7 cellular contexts compared by ENCODE assay signal in the genomic region with DNA sequence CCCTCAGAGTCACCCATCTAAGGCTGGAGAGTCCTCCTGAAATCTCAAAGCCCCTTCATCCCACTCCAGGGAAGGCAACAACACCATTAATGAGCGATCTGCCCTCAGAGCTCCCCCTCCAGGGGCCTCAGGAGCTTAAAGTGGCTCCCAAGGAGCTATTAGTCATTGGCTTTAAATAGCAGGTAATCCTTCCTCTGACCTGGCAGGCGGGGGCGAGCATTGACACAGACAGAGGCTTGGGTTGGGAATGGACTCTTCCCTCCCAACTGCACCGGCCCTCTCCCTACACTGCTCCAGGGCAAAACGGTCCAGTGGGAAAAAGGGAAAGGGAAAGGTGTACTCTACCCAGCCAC. TPM values are rescaled to one million over a fixed set of nuclear protein-coding genes. Genes with fewer than 3 reads are reported as not detected.
DNase-seq lines count a peak whose midpoint lies in the region; ATAC-seq and TF ChIP-seq lines count a peak whose summit lies in the region.

No MANE protein-coding gene starts in this region.

- no peaks in the 10 kb centered on the region for H3K36me3 Mint-ChIP-seq in T-helper 17 cell (ENCODE audit: low read depth)
- H3K36me3 Mint-ChIP-seq in stimulated activated memory B cell treated with anti-CD40 and anti-IgM and Interleukin-4, amounts not matched to agents 10 μg/mL and 1 μg/mL and 100 μg/mL, for 72 hours, result no peaks in the 10 kb centered on the region

- H3K27ac Mint-ChIP-seq in T-helper 17 cell, result peak overlapping the region; percentile 85
- H3K27ac Mint-ChIP-seq in stimulated activated memory B cell treated with anti-CD40 and anti-IgM and Interleukin-4, amounts not matched to agents 10 μg/mL and 1 μg/mL and 100 μg/mL, for 72 hours, result peak overlapping the region; percentile 13

- H3K36me3 ChIP-seq in H7 (replicated peaks; ENCODE audit: control insufficient read depth, insufficient read depth, low read length) (peaks cover 42% of the 10 kb centered on the region), left ventricle myocardium inferior (peaks cover 32% of the 10 kb centered on the region)

- peak overlapping the region; percentile 97 for H3K4me3 Mint-ChIP-seq in T-helper 17 cell
- no peak overlapping the region for H3K4me3 Mint-ChIP-seq in stimulated activated memory B cell treated with anti-CD40 and anti-IgM and Interleukin-4, amounts not matched to agents 10 μg/mL and 1 μg/mL and 100 μg/mL, for 72 hours

- H3K9me3 ChIP-seq in T-helper 17 cell (ENCODE audit: control insufficient read depth, low read length, poor library complexity, severe bottlenecking) (no peaks in the 10 kb centered on the region), left ventricle myocardium inferior (replicated peaks) (no peaks in the 10 kb centered on the region)

- ATAC-seq in T-helper 17 cell (no peak), HG02840 (IDR thresholded peaks at IDR 0.05; ENCODE audit: low FRiP score, unreplicated experiment) (no peak), GM21619 (IDR thresholded peaks at IDR 0.05; ENCODE audit: unreplicated experiment) (no peak)
- ATAC-seq in stimulated activated memory B cell treated with anti-CD40 and anti-IgM and Interleukin-4, amounts not matched to agents 10 μg/mL and 1 μg/mL and 100 μg/mL, for 72 hours, result no peak

- H3K4me1 ChIP-seq in left ventricle myocardium inferior, result peaks cover 73% of the 10 kb centered on the region

- H3K4me3 ChIP-seq in H7 (ENCODE audit: insufficient read depth, low read depth, low read length) (peak overlapping the region; percentile 62), left ventricle myocardium inferior (peak overlapping the region; percentile 78)

- DNase-seq in H7 (peak; percentile 83), T-helper 17 cell (no peak), left ventricle myocardium inferior (peak; percentile 45)
- DNase-seq in stimulated activated CD4-positive, alpha-beta T cell treated with anti-CD3 and anti-CD28 coated beads, Interleukin-15, amount 100 ng/mL, for 24 hours, result no peak

- peaks cover 26% of the 10 kb centered on the region for H3K4me1 Mint-ChIP-seq in T-helper 17 cell
- H3K4me1 Mint-ChIP-seq in stimulated activated memory B cell treated with anti-CD40 and anti-IgM and Interleukin-4, amounts not matched to agents 10 μg/mL and 1 μg/mL and 100 μg/mL, for 72 hours, result peaks cover 21% of the 10 kb centered on the region

- no peaks in the 10 kb centered on the region for H3K27me3 ChIP-seq in H7 (ENCODE audit: control insufficient read depth, insufficient read depth, low read length)
- H3K27me3 ChIP-seq in left ventricle myocardium inferior (ENCODE audit: low read depth), result no peaks in the 10 kb centered on the region

- no peak for TF ChIP-seq CTCF in left ventricle myocardium inferior (IDR thresholded peaks at IDR 0.05; ENCODE audit: borderline replicate concordance)

- H3K27ac ChIP-seq in left ventricle myocardium inferior (replicated peaks), result peak overlapping the region; percentile 95

- intact Hi-C loops in left ventricle myocardium inferior (cut with micrococcal nuclease), result no loop called here

- H3K27me3 Mint-ChIP-seq in T-helper 17 cell, result peaks cover 2% of the 10 kb centered on the region
- peaks cover 20% of the 10 kb centered on the region for H3K27me3 Mint-ChIP-seq in stimulated activated memory B cell treated with anti-CD40 and anti-IgM and Interleukin-4, amounts not matched to agents 10 μg/mL and 1 μg/mL and 100 μg/mL, for 72 hours

- no peaks in the 10 kb centered on the region for H3K9me3 Mint-ChIP-seq in stimulated activated memory B cell treated with anti-CD40 and anti-IgM and Interleukin-4, amounts not matched to agents 10 μg/mL and 1 μg/mL and 100 μg/mL, for 72 hours

RNA-seq across cellular contexts. Expression of a gene that starts 1.4 kb away (rescaled TPM):
- 151 and 182 TPM in 2 replicates for total RNA-seq in H7 (2014; rRNA removed; shearing (Covaris generic))
- total RNA-seq in T-helper 17 cell (10 to 100 TPM; 69.1 to 77.8 TPM), left ventricle myocardium inferior (421 TPM)

RNA-seq across cellular contexts. Expression of a gene that starts 16.4 kb away (rescaled TPM):
- 8.1 and 11.5 TPM in 2 replicates for total RNA-seq in H7 (2014; rRNA removed; shearing (Covaris generic))
- 100 to 1,000 TPM; 103 to 105 TPM for total RNA-seq in T-helper 17 cell
- total RNA-seq in left ventricle myocardium inferior, result 3.2 TPM

Comparison
In these comparisons a context has a peak if more than half of its experiments do, and no peak if none do; other contexts are left out.
1. DNase-seq: peak in H7 (single experiment) and left ventricle myocardium inferior (single experiment); none in T-helper 17 cell (0 of 3) and stimulated activated CD4-positive, alpha-beta T cell treated with anti-CD3 and anti-CD28 coated beads, Interleukin-15, amount 100 ng/mL, for 24 hours (single experiment).